ENCODE assay signal across 11 cellular contexts in the genomic region with DNA sequence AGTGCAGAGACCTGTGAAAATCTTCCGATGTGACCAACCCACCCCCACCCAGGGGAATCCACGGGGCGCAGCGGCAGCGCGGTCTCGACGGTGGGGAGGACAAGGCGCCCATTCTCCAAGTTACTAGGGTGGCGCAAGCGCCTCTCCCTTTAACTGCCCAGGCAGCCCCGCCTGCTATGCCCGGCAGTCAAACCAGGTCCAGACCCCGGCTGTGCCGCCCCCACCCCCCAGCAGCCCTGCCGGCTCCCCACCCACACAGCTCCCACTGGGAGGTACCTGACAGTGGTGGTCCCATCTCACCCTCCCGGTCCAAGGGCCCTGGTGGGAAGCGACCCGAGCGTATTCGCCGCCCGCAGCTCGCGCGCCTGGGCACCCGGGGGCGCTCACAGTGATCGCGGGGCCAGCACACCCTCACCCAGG. TPM values are rescaled to one million over a fixed set of nuclear protein-coding genes. Genes with fewer than 3 reads are reported as not detected.
A peak's percentile ranks its signal among the peaks of the same experiment; 100 is the strongest.
DNase-seq lines count a peak whose midpoint lies in the region; ATAC-seq and TF ChIP-seq lines count a peak whose summit lies in the region.
"Had no signal": no experiment of that assay in that cellular context is flagged by ENCODE, and none has a peak within 500 bp of the region (broad histone marks: within the 10 kb centered on the region; RNA-seq: fewer than 3 reads in every experiment).

No MANE protein-coding gene starts in this region.

- H3K27me3 ChIP-seq in right atrium auricular region (no peaks in the 10 kb centered on the region), spleen (replicated peaks in 1 of 7) (peaks cover 0 to 65% (median 13%) of the 10 kb centered on the region in 7 donors)

- peak overlapping the region; percentile 31 to 54 for H3K4me3 ChIP-seq in right atrium auricular region
- H3K4me3 ChIP-seq in spleen, result peak overlapping the region in 5 of 8 donors; percentile 15 to 81 (median 51)

- H3K4me1 Mint-ChIP-seq in activated CD4-positive, alpha-beta T cell treated with anti-CD3 and anti-CD28 coated beads, Interleukin-2, amount 10 ng/mL, durations not matched to agents 7 days and 5 days, result peaks cover 39% of the 10 kb centered on the region

- H3K36me3 Mint-ChIP-seq in activated CD4-positive, alpha-beta T cell treated with anti-CD3 and anti-CD28 coated beads, Interleukin-2, amount 10 ng/mL, durations not matched to agents 7 days and 5 days (ENCODE audit: low read depth), result peaks cover 5% of the 10 kb centered on the region

- no peaks in the 10 kb centered on the region for H3K9me3 Mint-ChIP-seq in activated CD4-positive, alpha-beta T cell treated with anti-CD3 and anti-CD28 coated beads, Interleukin-2, amount 10 ng/mL, durations not matched to agents 7 days and 5 days

- no peak for ATAC-seq in HG03175 (IDR thresholded peaks at IDR 0.05; ENCODE audit: unreplicated experiment)

- H3K27ac Mint-ChIP-seq in activated CD4-positive, alpha-beta T cell treated with anti-CD3 and anti-CD28 coated beads, Interleukin-2, amount 10 ng/mL, durations not matched to agents 7 days and 5 days, result no peak overlapping the region

- H3K27ac ChIP-seq in right atrium auricular region, result no peak overlapping the region
- peak overlapping the region in 2 of 8 donors; percentile 10 to 48 for H3K27ac ChIP-seq in spleen
- H3K27ac ChIP-seq: dorsolateral prefrontal cortex, gastroesophageal sphincter had no signal

- CTCF ChIA-PET in activated CD4-positive, alpha-beta T cell treated with anti-CD3 and anti-CD28 coated beads, Interleukin-2, amount 10 ng/mL, durations not matched to agents 7 days and 5 days (lab: Charles Lee), result interaction anchor here (1.0 to 2.1 kb wide), 2 partner anchors 89 to 448 kb away, joined by 3 to 5 read pairs; no protein-coding TSS in a partner anchor

- TF ChIP-seq CTCF in right atrium auricular region (IDR thresholded peaks at IDR 0.05) (no peak), spleen (IDR thresholded peaks at IDR 0.05 in 8 of 11, conservative IDR thresholded peaks at IDR 0.05 in 3 of 11) (no peak)

- WGBS in spleen, 5 donors, result 8 to 47% (median 16%) methylated on average over 15 to 30 of the region's 30 CpGs

- H3K4me1 ChIP-seq in right atrium auricular region (peaks cover 0 to 43% of the 10 kb centered on the region in 2 donors), spleen (peaks cover 15 to 56% (median 38%) of the 10 kb centered on the region in 6 donors)

- peak overlapping the region; percentile 51 for H3K4me3 Mint-ChIP-seq in activated CD4-positive, alpha-beta T cell treated with anti-CD3 and anti-CD28 coated beads, Interleukin-2, amount 10 ng/mL, durations not matched to agents 7 days and 5 days

- peaks cover 15% of the 10 kb centered on the region for H3K27me3 Mint-ChIP-seq in activated CD4-positive, alpha-beta T cell treated with anti-CD3 and anti-CD28 coated beads, Interleukin-2, amount 10 ng/mL, durations not matched to agents 7 days and 5 days

- intact Hi-C loops in spleen (cut with DNase I; ENCODE audit: low total_unique reads), result no loop called here

- no peaks in the 10 kb centered on the region for H3K9me3 ChIP-seq in right atrium auricular region
- no peaks in the 10 kb centered on the region for H3K9me3 ChIP-seq in spleen

- POLR2A ChIA-PET in activated CD4-positive, alpha-beta T cell treated with anti-CD3 and anti-CD28 coated beads, Interleukin-2, amount 10 ng/mL, durations not matched to agents 7 days and 5 days (lab: Charles Lee), result no interaction called here

- no peak for TF ChIP-seq POLR2A in spleen (IDR thresholded peaks at IDR 0.05)

- H3K36me3 ChIP-seq in right atrium auricular region (no peaks in the 10 kb centered on the region), spleen (no peaks in the 10 kb centered on the region)
- H3K36me3 ChIP-seq: gastroesophageal sphincter had no signal

- DNase-seq in activated CD4-positive, alpha-beta T cell treated with anti-CD3 and anti-CD28 coated beads, Interleukin-2, amount 10 ng/mL, durations not matched to agents 7 days and 5 days, result no peak
- no peak for DNase-seq in activated CD4-positive, alpha-beta T cell treated with anti-CD3 and anti-CD28 coated beads for 1 hour
- DNase-seq in NCI-H146 treated with DMSO at 0.1 percent for 48 hours (lab: John Stamatoyannopoulos, UW; ENCODE audit: unreplicated experiment), result peak; percentile 3
- no peak for DNase-seq in right atrium auricular region (ENCODE audit: low spot score)
- peak; percentile 84 for DNase-seq in spleen
- no peak for DNase-seq in iPS-NIHi11 (ENCODE audit: low spot score)
- DNase-seq in stimulated activated CD4-positive, alpha-beta T cell treated with anti-CD3 and anti-CD28 coated beads, Interleukin-4, amount 100 ng/mL, for 1 hour, result no peak
- DNase-seq: NCI-H446 treated with DMSO at 0.1 percent for 48 hours had no signal

RNA-seq across cellular contexts. Expression of a gene that starts 0.4 kb away (rescaled TPM):
- under 1 TPM in 1 of 2 experiments, not detected in 1; 0.07 TPM for total RNA-seq in activated CD4-positive, alpha-beta T cell treated with anti-CD3 and anti-CD28 coated beads, Interleukin-2, amount 10 ng/mL, durations not matched to agents 7 days and 5 days
- total RNA-seq in right atrium auricular region (not detected), spleen (under 1 TPM in 3 of 7 donors, not detected in 4; 0.10 to 0.16 (median 0.15) TPM)
- under 1 TPM; 0.02 to 0.28 (median 0.19) TPM for polyA plus RNA-seq in spleen
- total RNA-seq: gastroesophageal sphincter had no signal

RNA-seq across cellular contexts. Expression of a gene that starts 0.9 kb away (rescaled TPM):
- 10 to 100 TPM; 20.4 to 24.3 TPM for total RNA-seq in activated CD4-positive, alpha-beta T cell treated with anti-CD3 and anti-CD28 coated beads, Interleukin-2, amount 10 ng/mL, durations not matched to agents 7 days and 5 days
- total RNA-seq in right atrium auricular region (10 to 100 TPM; 12.7 to 25.1 TPM), spleen (10 to 100 TPM; 10.9 to 21.6 (median 18.3) TPM)
- polyA plus RNA-seq in spleen, result 1 to 10 TPM; 3.3 to 6.5 (median 3.6) TPM

RNA-seq across cellular contexts. Expression of a gene that starts 43.3 kb away (rescaled TPM):
- total RNA-seq in activated CD4-positive, alpha-beta T cell treated with anti-CD3 and anti-CD28 coated beads, Interleukin-2, amount 10 ng/mL, durations not matched to agents 7 days and 5 days, result 10 to 100 TPM; 31.1 to 47.5 TPM
- total RNA-seq in right atrium auricular region (10 to 100 TPM; 26.7 to 40.3 TPM), spleen (10 to 100 TPM; 28.7 to 58.1 (median 42.2) TPM)
- 10 to 100 TPM; 42.5 to 94.4 (median 66.2) TPM for polyA plus RNA-seq in spleen

Comparison
In these comparisons a context has a peak if more than half of its experiments do, and no peak if none do; other contexts are left out.
1. DNase-seq: peak in NCI-H146 treated with DMSO at 0.1 percent for 48 hours (single experiment) and spleen (single experiment); none in activated CD4-positive, alpha-beta T cell treated with anti-CD3 and anti-CD28 coated beads, Interleukin-2, amount 10 ng/mL, durations not matched to agents 7 days and 5 days (single experiment), activated CD4-positive, alpha-beta T cell treated with anti-CD3 and anti-CD28 coated beads for 1 hour (single experiment), right atrium auricular region (single experiment), iPS-NIHi11 (single experiment) and stimulated activated CD4-positive, alpha-beta T cell treated with anti-CD3 and anti-CD28 coated beads, Interleukin-4, amount 100 ng/mL, for 1 hour (single experiment).